24 cellular contexts compared by ENCODE assay signal in genomic region chr4:78518551-78518950, GRCh38. TPM values are rescaled to one million over a fixed set of nuclear protein-coding genes. Genes with fewer than 3 reads are reported as not detected.
"Had no signal": no experiment of that assay in that cellular context is flagged by ENCODE, and none has a peak within 500 bp of the region (broad histone marks: within the 10 kb centered on the region; RNA-seq: fewer than 3 reads in every experiment).

No MANE protein-coding gene starts in this region.

- DNase-seq: activated CD4-positive, alpha-beta T cell treated with anti-CD3 and anti-CD28 coated beads for 36 hours; activated CD4-positive, alpha-beta T cell treated with anti-CD3 and anti-CD28 coated beads, Interleukin-2, amount 50 U/mL, for 4 hours; activated CD8-positive, alpha-beta memory T cell treated with anti-CD3 and anti-CD28 coated beads for 24 hours; activated CD8-positive, alpha-beta memory T cell treated with anti-CD3 and anti-CD28 coated beads, Interleukin-2, amount 50 U/mL, for 4 hours; activated T-cell treated with anti-CD3 and anti-CD28 coated beads, Interleukin-2, amount 50 U/mL, for 24 hours; adrenal gland; endodermal cell; gastrocnemius medialis; hypothalamus; mesenchymal stem cell; occipital lobe; right lobe of liver; stimulated activated CD4-positive, alpha-beta T cell treated with anti-CD3 and anti-CD28 coated beads, Interleukin-2, amount 100 ng/mL, for 24 hours; stomach; T-helper 9 cell had no signal

- H3K4me1 ChIP-seq: adrenal gland, gastrocnemius medialis, right lobe of liver, suprapubic skin had no signal

- FAIRE-seq: astrocyte, islet of Langerhans had no signal

- H3K27me3 ChIP-seq: adrenal gland, gastrocnemius medialis, right lobe of liver, stomach, suprapubic skin, tibial nerve had no signal

- H3K9me3 ChIP-seq: adrenal gland, gastrocnemius medialis, right lobe of liver, stomach, suprapubic skin, tibial nerve had no signal

- H3K4me3 ChIP-seq: adrenal gland, coronary artery, gastrocnemius medialis, right lobe of liver, skin epidermis, stomach, suprapubic skin, tibial nerve had no signal

- H3K27ac ChIP-seq: adrenal gland, coronary artery, epithelial cell of prostate, gastrocnemius medialis, right lobe of liver, skin epidermis, stomach, suprapubic skin, tibial nerve had no signal

- H3K36me3 ChIP-seq: adrenal gland, gastrocnemius medialis, right lobe of liver, stomach, suprapubic skin, tibial nerve had no signal

RNA-seq across cellular contexts. Expression of gene ANXA3, which starts 33.0 kb away (rescaled TPM):
- total RNA-seq: activated T-helper 17 cell treated with anti-CD3 and anti-CD28 coated beads, Interleukin-2, amount 50 U/mL, for 72 hours; myocyte had no signal
